ENCODE assay signal across 1 cellular context in genomic region chr3:196666001-196666867, GRCh38.
TF ChIP-seq lines count a peak whose summit lies in the region.

No MANE protein-coding gene starts in this region.

TF ChIP-seq in HepG2, 621 proteins besides CTCF, POLR2A, EP300 and RAD21 (continued from another document and continues in another):
- TF ChIP-seq ZNF574 (CRISPR knock-in tag; IDR thresholded peaks at IDR 0.05) (no peak), HBP1 (CRISPR knock-in tag; IDR thresholded peaks at IDR 0.05; ENCODE audit: low read depth) (no peak), ZNF18 (CRISPR knock-in tag; IDR thresholded peaks at IDR 0.05; ENCODE audit: insufficient replicate concordance) (no peak), ZBTB38 (CRISPR knock-in tag; IDR thresholded peaks at IDR 0.05) (no peak), ZNF143 (CRISPR knock-in tag; IDR thresholded peaks at IDR 0.05) (no peak), ZMAT3 (CRISPR knock-in tag; conservative IDR thresholded peaks at IDR 0.05) (no peak), RBFOX2 (IDR thresholded peaks at IDR 0.05; ENCODE audit: low read depth, low read length) (no peak), AHDC1 (CRISPR knock-in tag; IDR thresholded peaks at IDR 0.05; ENCODE audit: borderline replicate concordance) (no peak), ZBTB14 (CRISPR knock-in tag; IDR thresholded peaks at IDR 0.05) (no peak), CHD2 (IDR thresholded peaks at IDR 0.05; ENCODE audit: low read depth, low read length) (no peak), MED1 (CRISPR knock-in tag; IDR thresholded peaks at IDR 0.05) (no peak), PAX8 (CRISPR knock-in tag; IDR thresholded peaks at IDR 0.05; ENCODE audit: borderline replicate concordance) (no peak), ZNF558 (CRISPR knock-in tag; IDR thresholded peaks at IDR 0.05; ENCODE audit: borderline replicate concordance) (no peak), ZBTB33 (CRISPR knock-in tag; IDR thresholded peaks at IDR 0.05) (0 out of 2 replicates have a peak, but pooled peaks have one; percentile 17), ZNF879 (CRISPR knock-in tag; IDR thresholded peaks at IDR 0.05) (no peak), ZNF562 (CRISPR knock-in tag; IDR thresholded peaks at IDR 0.05; ENCODE audit: borderline replicate concordance) (no peak), ZNF253 (CRISPR knock-in tag; IDR thresholded peaks at IDR 0.05; ENCODE audit: borderline replicate concordance) (no peak), PCBP2 (optimal IDR thresholded peaks at IDR 0.05; ENCODE audit: low read depth, low read length, poor library complexity, severe bottlenecking) (no peak), ZNF468 (CRISPR knock-in tag; IDR thresholded peaks at IDR 0.05) (no peak), CCAR2 (optimal IDR thresholded peaks at IDR 0.05; ENCODE audit: low read depth, low read length) (no peak), ZNF407 (CRISPR knock-in tag; IDR thresholded peaks at IDR 0.05; ENCODE audit: not compliant biosample characterization) (no peak), ZFP36L1 (CRISPR knock-in tag; IDR thresholded peaks at IDR 0.05) (no peak), ZBTB2 (CRISPR knock-in tag; IDR thresholded peaks at IDR 0.05; ENCODE audit: low read depth) (no peak), SP2 (CRISPR knock-in tag; IDR thresholded peaks at IDR 0.05) (no peak), ATAD3A (CRISPR knock-in tag; IDR thresholded peaks at IDR 0.05) (no peak), THRA (CRISPR knock-in tag; IDR thresholded peaks at IDR 0.05; ENCODE audit: borderline replicate concordance) (peak; percentile 64; the same call in 1 of the 2 replicates), ZNF510 (CRISPR knock-in tag; IDR thresholded peaks at IDR 0.05; ENCODE audit: low read depth) (no peak)
